In the genomic region with DNA sequence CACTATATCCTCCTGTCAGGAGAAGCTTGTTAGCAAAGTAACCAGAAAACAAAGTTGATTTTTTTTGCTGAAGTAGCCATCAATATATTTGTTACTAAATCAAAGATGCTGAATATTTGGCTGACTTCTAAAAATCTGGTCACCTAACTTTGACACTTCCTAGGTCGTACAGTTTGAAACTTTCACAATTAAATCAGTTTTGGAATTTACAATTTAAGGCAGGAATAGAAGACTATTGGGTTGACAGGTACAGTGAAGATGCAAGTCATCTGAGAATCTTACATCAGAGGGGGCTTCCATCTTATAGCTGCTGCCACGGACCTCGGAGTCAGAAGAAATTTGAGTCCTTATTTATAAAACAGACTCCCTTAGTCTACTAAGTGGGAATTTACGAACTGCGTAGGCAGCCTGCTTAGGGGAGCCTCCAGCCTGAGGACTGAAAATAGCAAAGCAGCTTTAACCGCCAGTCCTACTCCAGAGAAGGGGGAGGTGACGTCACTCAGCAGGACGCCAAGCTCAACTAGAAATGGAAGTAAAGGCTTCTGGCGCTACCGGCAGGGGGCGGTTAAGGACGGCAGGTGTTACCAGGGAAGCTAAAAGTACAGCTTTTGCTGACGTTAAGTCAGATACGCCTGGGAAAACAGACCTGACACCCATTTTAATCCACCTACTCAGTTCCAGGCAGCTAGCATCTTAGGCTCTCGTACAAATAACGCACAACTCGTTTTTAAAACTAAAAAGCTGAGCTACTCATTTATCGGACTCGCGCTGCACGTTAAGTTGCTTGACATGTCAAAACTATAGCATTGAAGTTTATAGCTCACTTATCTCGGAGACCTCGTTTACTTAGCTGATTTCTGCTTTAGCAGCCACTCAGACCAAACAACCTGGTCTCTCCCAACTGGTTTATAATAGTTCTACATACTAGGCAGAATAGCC, we compare ENCODE assay signal across 8 cellular contexts.
DNase-seq lines count a peak whose midpoint lies in the region; ATAC-seq and TF ChIP-seq lines count a peak whose summit lies in the region.

No MANE protein-coding gene starts in this region.

- TF ChIP-seq POLR2A in Peyer's patch (IDR thresholded peaks at IDR 0.05) = peak; percentile 51 to 63
- TF ChIP-seq POLR2A in stomach (IDR thresholded peaks at IDR 0.05) = peak in 2 of 4 donors; percentile 36 to 44

- ATAC-seq in GM21786 (IDR thresholded peaks at IDR 0.05; ENCODE audit: unreplicated experiment) = peak; percentile 40
- ATAC-seq in natural killer cell treated with Interleukin-12 subunit alpha and Interleukin-12 subunit beta and Interleukin-15 and Interleukin-18, amount 100 ng/mL, for 72 hours = peak; percentile 47 to 64

- H3K27me3 Mint-ChIP-seq in activated T-helper 1 cell treated with anti-CD3 and anti-CD28 coated beads, Interleukin-12 subunit alpha, Interleukin-12 subunit beta, Interleukin-2, Interleukin-4 antibody, amounts not matched to agents 30 ng/mL and 10 ng/mL and 1 ng/mL, durations not matched to agents 14 hours and 24 hours and 36 hours (ENCODE audit: insufficient read depth) = no peaks in the 10 kb centered on the region
- H3K27me3 Mint-ChIP-seq in natural killer cell treated with Interleukin-12 subunit alpha and Interleukin-12 subunit beta and Interleukin-15 and Interleukin-18, amount 100 ng/mL, for 72 hours = no peaks in the 10 kb centered on the region

- WGBS in stomach, 5 donors = 1% methylated on average over 23 of the region's 23 CpGs

- H3K9me3 ChIP-seq in Peyer's patch (no peaks in the 10 kb centered on the region), stomach (no peaks in the 10 kb centered on the region)

- H3K27ac Mint-ChIP-seq in activated T-helper 1 cell treated with anti-CD3 and anti-CD28 coated beads, Interleukin-12 subunit alpha, Interleukin-12 subunit beta, Interleukin-2, Interleukin-4 antibody, amounts not matched to agents 30 ng/mL and 10 ng/mL and 1 ng/mL, durations not matched to agents 14 hours and 24 hours and 36 hours = peak overlapping the region; percentile 96
- peak overlapping the region; percentile 90 to 99 for H3K27ac Mint-ChIP-seq in natural killer cell treated with Interleukin-12 subunit alpha and Interleukin-12 subunit beta and Interleukin-15 and Interleukin-18, amount 100 ng/mL, for 72 hours

- H3K4me1 Mint-ChIP-seq in activated T-helper 1 cell treated with anti-CD3 and anti-CD28 coated beads, Interleukin-12 subunit alpha, Interleukin-12 subunit beta, Interleukin-2, Interleukin-4 antibody, amounts not matched to agents 30 ng/mL and 10 ng/mL and 1 ng/mL, durations not matched to agents 14 hours and 24 hours and 36 hours (ENCODE audit: low read depth) = peaks cover 93% of the 10 kb centered on the region
- peaks cover 52 to 55% of the 10 kb centered on the region in 2 donors for H3K4me1 Mint-ChIP-seq in natural killer cell treated with Interleukin-12 subunit alpha and Interleukin-12 subunit beta and Interleukin-15 and Interleukin-18, amount 100 ng/mL, for 72 hours (ENCODE audit: low read depth in 2 of 2)

- H3K9me3 Mint-ChIP-seq in activated T-helper 1 cell treated with anti-CD3 and anti-CD28 coated beads, Interleukin-12 subunit alpha, Interleukin-12 subunit beta, Interleukin-2, Interleukin-4 antibody, amounts not matched to agents 30 ng/mL and 10 ng/mL and 1 ng/mL, durations not matched to agents 14 hours and 24 hours and 36 hours = no peaks in the 10 kb centered on the region
- H3K9me3 Mint-ChIP-seq in natural killer cell treated with Interleukin-12 subunit alpha and Interleukin-12 subunit beta and Interleukin-15 and Interleukin-18, amount 100 ng/mL, for 72 hours = no peaks in the 10 kb centered on the region

- DNase-seq in DMS53 (lab: John Stamatoyannopoulos, UW) = peak; percentile 99
- peak; percentile 93 for DNase-seq in Kasumi-1 (lab: John Stamatoyannopoulos, UW)
- peak; percentile 93 to 98 (median 96) for DNase-seq in Peyer's patch
- peak; percentile 88 for DNase-seq in activated T-helper 1 cell treated with anti-CD3 and anti-CD28 coated beads, Interleukin-12 subunit alpha, Interleukin-12 subunit beta, Interleukin-2, Interleukin-4 antibody, amounts not matched to agents 30 ng/mL and 10 ng/mL and 1 ng/mL, durations not matched to agents 14 hours and 24 hours and 36 hours (ENCODE audit: low spot score)
- peak; percentile 97 for DNase-seq in fibroblast of mammary gland (ENCODE audit: low read depth)
- DNase-seq in natural killer cell treated with Interleukin-12 subunit alpha and Interleukin-12 subunit beta and Interleukin-15 and Interleukin-18, amount 100 ng/mL, for 72 hours (ENCODE audit: low spot score) = peak; percentile 92
- peak; percentile 97 for DNase-seq in stomach

- H3K4me3 Mint-ChIP-seq in activated T-helper 1 cell treated with anti-CD3 and anti-CD28 coated beads, Interleukin-12 subunit alpha, Interleukin-12 subunit beta, Interleukin-2, Interleukin-4 antibody, amounts not matched to agents 30 ng/mL and 10 ng/mL and 1 ng/mL, durations not matched to agents 14 hours and 24 hours and 36 hours = peak overlapping the region; percentile 85
- peak overlapping the region; percentile 83 for H3K4me3 Mint-ChIP-seq in natural killer cell treated with Interleukin-12 subunit alpha and Interleukin-12 subunit beta and Interleukin-15 and Interleukin-18, amount 100 ng/mL, for 72 hours

- TF ChIP-seq CTCF in Peyer's patch (IDR thresholded peaks at IDR 0.05) = peak; percentile 85 to 95 (median 90)
- peak; percentile 93 for TF ChIP-seq CTCF in fibroblast of mammary gland (conservative IDR thresholded peaks at IDR 0.05; ENCODE audit: control insufficient read depth, insufficient read depth, low read depth, low read length)
- TF ChIP-seq CTCF in stomach (IDR thresholded peaks at IDR 0.05) = peak in 5 of 7 experiments; percentile 73 to 93 (median 83)

- H3K4me1 ChIP-seq in Peyer's patch (peaks cover 0 to 9% (median 3%) of the 10 kb centered on the region in 4 donors), stomach (peaks cover 10 to 38% (median 23%) of the 10 kb centered on the region in 4 donors)

- H3K36me3 ChIP-seq in Peyer's patch = no peaks in the 10 kb centered on the region
- H3K36me3 ChIP-seq in stomach = no peaks in the 10 kb centered on the region

- H3K4me3 ChIP-seq in Peyer's patch (peak overlapping the region; percentile 47 to 68 (median 56)), fibroblast of mammary gland (ENCODE audit: control insufficient read depth, low read depth, low read length) (peak overlapping the region; percentile 79), stomach (peak overlapping the region; percentile 49 to 63 (median 59))

- H3K27me3 ChIP-seq in Peyer's patch (no peaks in the 10 kb centered on the region), stomach (no peaks in the 10 kb centered on the region)

- TF ChIP-seq EP300 in stomach (IDR thresholded peaks at IDR 0.05) = no peak

- H3K36me3 Mint-ChIP-seq in activated T-helper 1 cell treated with anti-CD3 and anti-CD28 coated beads, Interleukin-12 subunit alpha, Interleukin-12 subunit beta, Interleukin-2, Interleukin-4 antibody, amounts not matched to agents 30 ng/mL and 10 ng/mL and 1 ng/mL, durations not matched to agents 14 hours and 24 hours and 36 hours (ENCODE audit: low read depth) = no peaks in the 10 kb centered on the region
- H3K36me3 Mint-ChIP-seq in natural killer cell treated with Interleukin-12 subunit alpha and Interleukin-12 subunit beta and Interleukin-15 and Interleukin-18, amount 100 ng/mL, for 72 hours = no peaks in the 10 kb centered on the region

- H3K27ac ChIP-seq in Peyer's patch (peak overlapping the region; percentile 86 to 97 (median 93)), stomach (peak overlapping the region; percentile 93 to 99 (median 96))

- intact Hi-C loops in activated T-helper 1 cell treated with anti-CD3 and anti-CD28 coated beads, Interleukin-12 subunit alpha, Interleukin-12 subunit beta, Interleukin-2, Interleukin-4 antibody, amounts not matched to agents 30 ng/mL and 10 ng/mL and 1 ng/mL, durations not matched to agents 14 hours and 24 hours and 36 hours (cut with micrococcal nuclease) = loop anchor here (2.0 to 10.0 kb wide), 6 partner anchors 171 to 1867 kb away; a partner anchor contains a TSS
- intact Hi-C loops in stomach (cut with DNase I; ENCODE audit: low total_unique reads) = no loop called here

Comparison
In these comparisons a context has a peak if more than half of its experiments do, and no peak if none do; other contexts are left out.
1. Peak in every context shown above with its lines: DNase-seq, ATAC-seq, H3K4me3 ChIP-seq and H3K27ac ChIP-seq.